Comparison of ENCODE assay signal across 1 cellular context in the genomic region with DNA sequence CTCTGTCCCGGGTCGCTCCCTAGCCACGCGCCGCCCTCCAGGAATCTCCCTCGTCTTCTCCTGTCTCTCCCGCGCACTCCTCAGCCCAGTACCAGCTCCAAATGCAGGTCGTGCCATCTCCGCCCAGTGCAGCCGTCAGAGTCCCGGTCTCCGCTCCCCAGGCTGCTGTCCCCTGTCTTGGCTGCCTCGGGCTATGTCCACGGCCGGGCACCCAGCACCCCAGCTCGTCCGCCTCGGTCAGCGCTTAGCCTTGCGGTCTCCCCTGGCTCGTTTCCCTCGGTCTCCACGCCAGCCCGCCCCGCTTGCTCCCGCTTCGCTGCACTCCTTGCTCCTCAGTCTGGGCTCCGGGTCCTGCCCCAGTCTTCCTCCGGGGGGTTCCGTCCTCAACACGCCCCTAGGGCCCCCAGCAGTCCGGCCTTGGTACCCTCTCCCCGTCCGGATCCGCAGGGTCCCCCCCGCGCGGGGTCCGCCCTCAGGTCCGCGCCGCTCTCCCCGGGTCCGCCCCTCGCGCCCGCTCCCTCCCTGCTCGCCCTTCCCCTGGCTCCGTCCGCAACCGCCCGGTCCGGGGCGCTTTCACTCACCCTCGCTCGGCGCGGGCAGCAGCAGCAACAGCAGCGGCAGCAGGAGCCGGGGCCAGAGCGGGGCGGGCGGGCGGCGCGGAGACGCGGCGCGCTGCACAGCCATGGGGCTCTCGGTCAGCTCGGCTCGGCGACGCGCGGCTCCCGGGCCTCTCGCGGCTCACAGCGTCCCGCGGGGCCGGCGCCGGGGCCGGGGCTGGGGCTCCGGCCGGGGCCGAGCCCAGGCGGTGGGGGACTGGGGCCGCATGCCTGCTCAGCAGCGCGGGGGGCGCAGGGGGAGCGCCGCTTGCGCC.
TF ChIP-seq lines count a peak whose summit lies in the region.

No MANE protein-coding gene starts in this region.

TF ChIP-seq in HEK293, 187 proteins besides CTCF, POLR2A, EP300 and RAD21 (continued from another document and continues in another):
- TF ChIP-seq BCL11B (tag by site-specific recombination; IDR thresholded peaks at IDR 0.05; ENCODE audit: low read depth) (peak; percentile 48; the same call in 1 of the 2 replicates), YY2 (tag by site-specific recombination; IDR thresholded peaks at IDR 0.05) (0 out of 2 replicates have a peak, but pooled peaks have one; percentile 13), ZNF548 (tag by site-specific recombination; IDR thresholded peaks at IDR 0.05) (no peak), SALL2 (tag by site-specific recombination; IDR thresholded peaks at IDR 0.05; ENCODE audit: borderline replicate concordance) (no peak), ZNF157 (tag by site-specific recombination; IDR thresholded peaks at IDR 0.05) (no peak), ZNF121 (tag by site-specific recombination; IDR thresholded peaks at IDR 0.05) (no peak), ZNF654 (tag by site-specific recombination; IDR thresholded peaks at IDR 0.05; ENCODE audit: low read depth) (no peak), PRDM1 (tag by site-specific recombination; IDR thresholded peaks at IDR 0.05) (no peak; the same call in 1 of the 2 replicates), HOXD13 (CRISPR knock-in tag; IDR thresholded peaks at IDR 0.05; ENCODE audit: borderline replicate concordance) (no peak), KLF10 (tag by site-specific recombination; IDR thresholded peaks at IDR 0.05) (no peak; the same call in 1 of the 2 replicates), IKZF3 (tag by site-specific recombination; IDR thresholded peaks at IDR 0.05) (no peak), ZNF266 (tag by site-specific recombination; IDR thresholded peaks at IDR 0.05; ENCODE audit: low read depth) (no peak), ZBTB7A (tag by site-specific recombination; IDR thresholded peaks at IDR 0.05; ENCODE audit: low read depth) (0 out of 2 replicates have a peak, but pooled peaks have one; percentile 62), ZNF335 (tag by site-specific recombination; conservative IDR thresholded peaks at IDR 0.05) (peak; percentile 87), ZNF174 (tag by site-specific recombination; IDR thresholded peaks at IDR 0.05) (no peak), ZNF670 (tag by site-specific recombination; IDR thresholded peaks at IDR 0.05; ENCODE audit: low read depth) (no peak), ZNF776 (tag by site-specific recombination; IDR thresholded peaks at IDR 0.05; ENCODE audit: borderline replicate concordance) (no peak), ZNF777 (tag by site-specific recombination; IDR thresholded peaks at IDR 0.05; ENCODE audit: borderline replicate concordance) (peak; percentile 91), KLF1 (tag by site-specific recombination; IDR thresholded peaks at IDR 0.05) (peak; percentile 80), ZFP37 (tag by site-specific recombination; IDR thresholded peaks at IDR 0.05) (peak; percentile 93), KLF7 (tag by site-specific recombination; IDR thresholded peaks at IDR 0.05; ENCODE audit: borderline replicate concordance) (peak; percentile 53; the same call in 1 of the 2 replicates), ZNF223 (tag by site-specific recombination; IDR thresholded peaks at IDR 0.05) (no peak), ZIC2 (tag by site-specific recombination; IDR thresholded peaks at IDR 0.05) (peak; percentile 39; the same call in 1 of the 2 replicates), ZNF10 (tag by site-specific recombination; IDR thresholded peaks at IDR 0.05) (no peak), ZNF596 (tag by site-specific recombination; IDR thresholded peaks at IDR 0.05) (0 out of 2 replicates have a peak, but pooled peaks have one; percentile 25), ZNF558 (tag by site-specific recombination; IDR thresholded peaks at IDR 0.05) (no peak), ZNF423 (tag by site-specific recombination; IDR thresholded peaks at IDR 0.05) (no peak), ZSCAN16 (tag by site-specific recombination; IDR thresholded peaks at IDR 0.05) (0 out of 2 replicates have a peak, but pooled peaks have one; percentile 14), ZNF155 (tag by site-specific recombination; IDR thresholded peaks at IDR 0.05) (no peak), SETDB1 (IDR thresholded peaks at IDR 0.05; ENCODE audit: insufficient read length, low read length) (no peak), ZBTB20 (tag by site-specific recombination; IDR thresholded peaks at IDR 0.05) (peak; percentile 95), ZSCAN30 (tag by site-specific recombination; IDR thresholded peaks at IDR 0.05) (peak; percentile 37; the same call in 1 of the 2 replicates), ZBTB8A (tag by site-specific recombination; IDR thresholded peaks at IDR 0.05) (peak; percentile 83), ZEB2 (tag by site-specific recombination; IDR thresholded peaks at IDR 0.05) (peak; percentile 85), ZNF747 (tag by site-specific recombination; IDR thresholded peaks at IDR 0.05) (no peak), ZNF843 (tag by site-specific recombination; IDR thresholded peaks at IDR 0.05) (no peak)
- TF ChIP-seq, protein P1, sequence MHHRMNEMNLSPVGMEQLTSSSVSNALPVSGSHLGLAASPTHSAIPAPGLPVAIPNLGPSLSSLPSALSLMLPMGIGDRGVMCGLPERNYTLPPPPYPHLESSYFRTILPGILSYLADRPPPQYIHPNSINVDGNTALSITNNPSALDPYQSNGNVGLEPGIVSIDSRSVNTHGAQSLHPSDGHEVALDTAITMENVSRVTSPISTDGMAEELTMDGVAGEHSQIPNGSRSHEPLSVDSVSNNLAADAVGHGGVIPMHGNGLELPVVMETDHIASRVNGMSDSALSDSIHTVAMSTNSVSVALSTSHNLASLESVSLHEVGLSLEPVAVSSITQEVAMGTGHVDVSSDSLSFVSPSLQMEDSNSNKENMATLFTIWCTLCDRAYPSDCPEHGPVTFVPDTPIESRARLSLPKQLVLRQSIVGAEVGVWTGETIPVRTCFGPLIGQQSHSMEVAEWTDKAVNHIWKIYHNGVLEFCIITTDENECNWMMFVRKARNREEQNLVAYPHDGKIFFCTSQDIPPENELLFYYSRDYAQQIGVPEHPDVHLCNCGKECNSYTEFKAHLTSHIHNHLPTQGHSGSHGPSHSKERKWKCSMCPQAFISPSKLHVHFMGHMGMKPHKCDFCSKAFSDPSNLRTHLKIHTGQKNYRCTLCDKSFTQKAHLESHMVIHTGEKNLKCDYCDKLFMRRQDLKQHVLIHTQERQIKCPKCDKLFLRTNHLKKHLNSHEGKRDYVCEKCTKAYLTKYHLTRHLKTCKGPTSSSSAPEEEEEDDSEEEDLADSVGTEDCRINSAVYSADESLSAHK (tag by site-specific recombination; IDR thresholded peaks at IDR 0.05): no peak
- TF ChIP-seq, protein P2, sequence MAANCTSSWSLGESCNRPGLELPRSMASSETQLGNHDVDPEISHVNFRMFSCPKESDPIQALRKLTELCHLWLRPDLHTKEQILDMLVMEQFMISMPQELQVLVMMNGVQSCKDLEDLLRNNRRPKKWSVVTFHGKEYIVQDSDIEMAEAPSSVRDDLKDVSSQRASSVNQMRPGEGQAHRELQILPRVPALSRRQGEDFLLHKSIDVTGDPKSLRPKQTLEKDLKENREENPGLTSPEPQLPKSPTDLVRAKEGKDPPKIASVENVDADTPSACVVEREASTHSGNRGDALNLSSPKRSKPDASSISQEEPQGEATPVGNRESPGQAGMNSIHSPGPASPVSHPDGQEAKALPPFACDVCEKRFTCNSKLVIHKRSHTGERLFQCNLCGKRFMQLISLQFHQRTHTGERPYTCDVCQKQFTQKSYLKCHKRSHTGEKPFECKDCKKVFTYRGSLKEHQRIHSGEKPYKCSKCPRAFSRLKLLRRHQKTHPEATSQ (tag by site-specific recombination; IDR thresholded peaks at IDR 0.05): no peak
- TF ChIP-seq, protein P3, sequence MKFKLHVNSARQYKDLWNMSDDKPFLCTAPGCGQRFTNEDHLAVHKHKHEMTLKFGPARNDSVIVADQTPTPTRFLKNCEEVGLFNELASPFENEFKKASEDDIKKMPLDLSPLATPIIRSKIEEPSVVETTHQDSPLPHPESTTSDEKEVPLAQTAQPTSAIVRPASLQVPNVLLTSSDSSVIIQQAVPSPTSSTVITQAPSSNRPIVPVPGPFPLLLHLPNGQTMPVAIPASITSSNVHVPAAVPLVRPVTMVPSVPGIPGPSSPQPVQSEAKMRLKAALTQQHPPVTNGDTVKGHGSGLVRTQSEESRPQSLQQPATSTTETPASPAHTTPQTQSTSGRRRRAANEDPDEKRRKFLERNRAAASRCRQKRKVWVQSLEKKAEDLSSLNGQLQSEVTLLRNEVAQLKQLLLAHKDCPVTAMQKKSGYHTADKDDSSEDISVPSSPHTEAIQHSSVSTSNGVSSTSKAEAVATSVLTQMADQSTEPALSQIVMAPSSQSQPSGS (tag by site-specific recombination; IDR thresholded peaks at IDR 0.05; ENCODE audit: low read depth): no peak
- TF ChIP-seq, protein P4, sequence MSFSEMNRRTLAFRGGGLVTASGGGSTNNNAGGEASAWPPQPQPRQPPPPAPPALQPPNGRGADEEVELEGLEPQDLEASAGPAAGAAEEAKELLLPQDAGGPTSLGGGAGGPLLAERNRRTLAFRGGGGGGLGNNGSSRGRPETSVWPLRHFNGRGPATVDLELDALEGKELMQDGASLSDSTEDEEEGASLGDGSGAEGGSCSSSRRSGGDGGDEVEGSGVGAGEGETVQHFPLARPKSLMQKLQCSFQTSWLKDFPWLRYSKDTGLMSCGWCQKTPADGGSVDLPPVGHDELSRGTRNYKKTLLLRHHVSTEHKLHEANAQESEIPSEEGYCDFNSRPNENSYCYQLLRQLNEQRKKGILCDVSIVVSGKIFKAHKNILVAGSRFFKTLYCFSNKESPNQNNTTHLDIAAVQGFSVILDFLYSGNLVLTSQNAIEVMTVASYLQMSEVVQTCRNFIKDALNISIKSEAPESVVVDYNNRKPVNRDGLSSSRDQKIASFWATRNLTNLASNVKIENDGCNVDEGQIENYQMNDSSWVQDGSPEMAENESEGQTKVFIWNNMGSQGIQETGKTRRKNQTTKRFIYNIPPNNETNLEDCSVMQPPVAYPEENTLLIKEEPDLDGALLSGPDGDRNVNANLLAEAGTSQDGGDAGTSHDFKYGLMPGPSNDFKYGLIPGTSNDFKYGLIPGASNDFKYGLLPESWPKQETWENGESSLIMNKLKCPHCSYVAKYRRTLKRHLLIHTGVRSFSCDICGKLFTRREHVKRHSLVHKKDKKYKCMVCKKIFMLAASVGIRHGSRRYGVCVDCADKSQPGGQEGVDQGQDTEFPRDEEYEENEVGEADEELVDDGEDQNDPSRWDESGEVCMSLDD (tag by site-specific recombination; IDR thresholded peaks at IDR 0.05): peak; percentile 26; the same call in 1 of the 2 replicates
- TF ChIP-seq, protein P5, sequence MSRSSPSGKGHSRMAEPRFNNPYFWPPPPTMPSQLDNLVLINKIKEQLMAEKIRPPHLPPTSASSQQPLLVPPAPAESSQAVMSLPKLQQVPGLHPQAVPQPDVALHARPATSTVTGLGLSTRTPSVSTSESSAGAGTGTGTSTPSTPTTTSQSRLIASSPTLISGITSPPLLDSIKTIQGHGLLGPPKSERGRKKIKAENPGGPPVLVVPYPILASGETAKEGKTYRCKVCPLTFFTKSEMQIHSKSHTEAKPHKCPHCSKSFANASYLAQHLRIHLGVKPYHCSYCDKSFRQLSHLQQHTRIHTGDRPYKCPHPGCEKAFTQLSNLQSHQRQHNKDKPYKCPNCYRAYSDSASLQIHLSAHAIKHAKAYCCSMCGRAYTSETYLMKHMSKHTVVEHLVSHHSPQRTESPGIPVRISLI (tag by site-specific recombination; IDR thresholded peaks at IDR 0.05): no peak
- TF ChIP-seq, protein P6, sequence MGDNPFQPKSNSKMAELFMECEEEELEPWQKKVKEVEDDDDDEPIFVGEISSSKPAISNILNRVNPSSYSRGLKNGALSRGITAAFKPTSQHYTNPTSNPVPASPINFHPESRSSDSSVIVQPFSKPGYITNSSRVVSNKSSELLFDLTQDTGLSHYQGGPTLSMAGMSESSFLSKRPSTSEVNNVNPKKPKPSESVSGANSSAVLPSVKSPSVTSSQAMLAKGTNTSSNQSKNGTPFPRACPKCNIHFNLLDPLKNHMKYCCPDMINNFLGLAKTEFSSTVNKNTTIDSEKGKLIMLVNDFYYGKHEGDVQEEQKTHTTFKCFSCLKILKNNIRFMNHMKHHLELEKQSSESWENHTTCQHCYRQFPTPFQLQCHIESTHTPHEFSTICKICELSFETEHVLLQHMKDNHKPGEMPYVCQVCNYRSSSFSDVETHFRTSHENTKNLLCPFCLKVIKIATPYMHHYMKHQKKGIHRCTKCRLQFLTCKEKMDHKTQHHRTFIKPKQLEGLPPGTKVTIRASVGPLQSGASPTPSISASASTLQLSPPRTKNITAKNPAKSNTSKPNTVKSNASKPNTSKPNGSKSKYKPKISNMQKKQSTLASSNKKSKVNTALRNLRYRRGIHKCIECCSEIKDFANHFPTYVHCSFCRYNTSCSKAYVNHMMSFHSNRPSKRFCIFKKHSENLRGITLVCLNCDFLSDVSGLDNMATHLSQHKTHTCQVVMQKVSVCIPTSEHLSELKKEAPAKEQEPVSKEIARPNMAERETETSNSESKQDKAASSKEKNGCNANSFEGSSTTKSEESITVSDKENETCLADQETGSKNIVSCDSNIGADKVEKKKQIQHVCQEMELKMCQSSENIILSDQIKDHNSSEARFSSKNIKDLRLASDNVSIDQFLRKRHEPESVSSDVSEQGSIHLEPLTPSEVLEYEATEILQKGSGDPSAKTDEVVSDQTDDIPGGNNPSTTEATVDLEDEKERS (tag by site-specific recombination; IDR thresholded peaks at IDR 0.05): no peak; the same call in 1 of the 2 replicates
- TF ChIP-seq, protein P7, sequence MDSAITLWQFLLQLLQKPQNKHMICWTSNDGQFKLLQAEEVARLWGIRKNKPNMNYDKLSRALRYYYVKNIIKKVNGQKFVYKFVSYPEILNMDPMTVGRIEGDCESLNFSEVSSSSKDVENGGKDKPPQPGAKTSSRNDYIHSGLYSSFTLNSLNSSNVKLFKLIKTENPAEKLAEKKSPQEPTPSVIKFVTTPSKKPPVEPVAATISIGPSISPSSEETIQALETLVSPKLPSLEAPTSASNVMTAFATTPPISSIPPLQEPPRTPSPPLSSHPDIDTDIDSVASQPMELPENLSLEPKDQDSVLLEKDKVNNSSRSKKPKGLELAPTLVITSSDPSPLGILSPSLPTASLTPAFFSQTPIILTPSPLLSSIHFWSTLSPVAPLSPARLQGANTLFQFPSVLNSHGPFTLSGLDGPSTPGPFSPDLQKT (IDR thresholded peaks at IDR 0.05; ENCODE audit: borderline replicate concordance, low read depth, low read length): no peak
- TF ChIP-seq, protein P8, sequence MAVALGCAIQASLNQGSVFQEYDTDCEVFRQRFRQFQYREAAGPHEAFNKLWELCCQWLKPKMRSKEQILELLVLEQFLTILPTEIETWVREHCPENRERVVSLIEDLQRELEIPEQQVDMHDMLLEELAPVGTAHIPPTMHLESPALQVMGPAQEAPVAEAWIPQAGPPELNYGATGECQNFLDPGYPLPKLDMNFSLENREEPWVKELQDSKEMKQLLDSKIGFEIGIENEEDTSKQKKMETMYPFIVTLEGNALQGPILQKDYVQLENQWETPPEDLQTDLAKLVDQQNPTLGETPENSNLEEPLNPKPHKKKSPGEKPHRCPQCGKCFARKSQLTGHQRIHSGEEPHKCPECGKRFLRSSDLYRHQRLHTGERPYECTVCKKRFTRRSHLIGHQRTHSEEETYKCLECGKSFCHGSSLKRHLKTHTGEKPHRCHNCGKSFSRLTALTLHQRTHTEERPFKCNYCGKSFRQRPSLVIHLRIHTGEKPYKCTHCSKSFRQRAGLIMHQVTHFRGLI (tag by site-specific recombination; IDR thresholded peaks at IDR 0.05): no peak; the same call in 1 of the 2 replicates
- TF ChIP-seq, protein P9, sequence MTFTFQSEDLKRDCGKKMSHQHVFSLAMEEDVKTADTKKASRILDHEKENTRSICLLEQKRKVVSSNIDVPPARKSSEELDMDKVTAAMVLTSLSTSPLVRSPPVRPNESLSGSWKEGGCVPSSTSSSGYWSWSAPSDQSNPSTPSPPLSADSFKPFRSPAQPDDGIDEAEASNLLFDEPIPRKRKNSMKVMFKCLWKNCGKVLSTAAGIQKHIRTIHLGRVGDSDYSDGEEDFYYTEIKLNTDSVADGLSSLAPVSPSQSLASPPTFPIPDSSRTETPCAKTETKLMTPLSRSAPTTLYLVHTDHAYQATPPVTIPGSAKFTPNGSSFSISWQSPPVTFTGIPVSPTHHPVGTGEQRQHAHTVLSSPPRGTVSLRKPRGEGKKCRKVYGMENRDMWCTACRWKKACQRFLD (tag by site-specific recombination; IDR thresholded peaks at IDR 0.05): no peak
